ENCODE assay signal across 8 cellular contexts in the genomic region with DNA sequence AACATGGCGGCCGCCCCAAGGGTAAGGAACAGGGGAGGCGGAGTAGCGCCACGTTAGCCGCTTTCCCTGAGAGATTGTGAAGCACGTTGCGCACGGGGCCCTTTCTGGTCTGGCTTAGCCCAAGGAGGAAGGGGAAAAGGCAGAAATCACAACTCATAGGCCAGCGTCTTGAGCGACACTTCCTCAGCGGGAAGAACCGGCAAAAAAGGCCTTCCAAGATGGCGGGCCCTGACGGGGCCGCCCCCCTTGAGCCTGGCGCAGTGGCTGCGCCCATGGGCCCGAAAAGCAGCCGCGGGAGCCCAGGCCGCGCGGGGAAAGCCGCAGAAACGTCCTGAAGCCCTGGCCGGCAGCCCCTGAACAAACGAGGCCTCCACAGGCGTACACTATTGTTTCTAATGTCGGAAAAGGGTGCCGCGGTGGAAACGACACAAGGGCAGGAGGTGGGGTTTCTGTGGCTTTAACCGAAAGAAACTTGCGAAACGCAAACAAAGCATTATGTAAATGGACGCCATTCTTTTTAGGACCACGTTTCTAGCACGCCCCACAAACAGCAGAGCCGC. TPM values are rescaled to one million over a fixed set of nuclear protein-coding genes. Genes with fewer than 3 reads are reported as not detected.
A peak's percentile ranks its signal among the peaks of the same experiment; 100 is the strongest.
DNase-seq lines count a peak whose midpoint lies in the region; ATAC-seq and TF ChIP-seq lines count a peak whose summit lies in the region.

No MANE protein-coding gene starts in this region.

- H3K36me3 Mint-ChIP-seq in CD8-positive, alpha-beta T cell = peaks cover 57% of the 10 kb centered on the region

- POLR2A ChIA-PET in CD8-positive, alpha-beta T cell (lab: Charles Lee) = interaction anchor here (1.0 to 18.5 kb wide), 20 partner anchors 8 to 258 kb away, joined by 3 to 495 read pairs (median 8); a partner anchor contains a TSS

- no peaks in the 10 kb centered on the region for H3K9me3 ChIP-seq in CD8-positive, alpha-beta T cell (ENCODE audit: low read length)
- no peaks in the 10 kb centered on the region for H3K9me3 ChIP-seq in OCI-LY3 (ENCODE audit: insufficient read depth, low read length)
- no peaks in the 10 kb centered on the region for H3K9me3 ChIP-seq in mucosa of rectum (ENCODE audit: control insufficient read depth in 2 of 2, low read length in 2 of 2)

- H3K4me2 ChIP-seq in OCI-LY3 (ENCODE audit: low read length) = peak overlapping the region; percentile 97

- peak overlapping the region; percentile 92 for H3K4me3 ChIP-seq in CD8-positive, alpha-beta T cell (ENCODE audit: low read depth, low read length)
- H3K4me3 ChIP-seq in OCI-LY3 (ENCODE audit: low read length) (peak overlapping the region; percentile 91), mucosa of rectum (ENCODE audit: low read length in 2 of 2) (peak overlapping the region; percentile 79 to 87)

- TF ChIP-seq CTCF in CD8-positive, alpha-beta T cell (IDR thresholded peaks at IDR 0.05) = no peak
- TF ChIP-seq CTCF in OCI-LY3 (IDR thresholded peaks at IDR 0.05; ENCODE audit: low read depth, low read length) = no peak

- peaks cover 63% of the 10 kb centered on the region for H3K4me1 Mint-ChIP-seq in CD8-positive, alpha-beta T cell (ENCODE audit: low read depth)

- peak overlapping the region; percentile 98 for H3K4me3 Mint-ChIP-seq in CD8-positive, alpha-beta T cell

- H3K27ac ChIP-seq in CD8-positive, alpha-beta T cell (ENCODE audit: low read depth, low read length) = peak overlapping the region; percentile 99
- peak overlapping the region; percentile 99 for H3K27ac ChIP-seq in OCI-LY3 (ENCODE audit: low read length)
- H3K27ac ChIP-seq in mucosa of rectum (ENCODE audit: low read depth in 2 of 2, low read length in 2 of 2) = peak overlapping the region; percentile 96 to 100

- peak; percentile 34 for ATAC-seq in CD8-positive, alpha-beta T cell
- ATAC-seq in GM19463 (IDR thresholded peaks at IDR 0.05; ENCODE audit: unreplicated experiment) = peak; percentile 28

- H3K27me3 ChIP-seq in CD8-positive, alpha-beta T cell (ENCODE audit: insufficient read depth, low read length) = no peaks in the 10 kb centered on the region
- H3K27me3 ChIP-seq in OCI-LY3 (ENCODE audit: low read depth, low read length) (no peaks in the 10 kb centered on the region), mucosa of rectum (ENCODE audit: control insufficient read depth in 2 of 2, insufficient read depth in 2 of 2, low read length in 2 of 2) (no peaks in the 10 kb centered on the region)

- peak; percentile 94 for TF ChIP-seq POLR2A in erythroblast (IDR thresholded peaks at IDR 0.05; ENCODE audit: low read length)

- H3K9ac ChIP-seq in OCI-LY3 (ENCODE audit: low read length) (peak overlapping the region; percentile 100), mucosa of rectum (ENCODE audit: low read depth in 1 of 2, low read length in 2 of 2) (peak overlapping the region; percentile 93 to 97)

- H3K79me2 ChIP-seq in OCI-LY3 (ENCODE audit: low read length) = peaks cover 33% of the 10 kb centered on the region

- peaks cover 56% of the 10 kb centered on the region for H3K4me1 ChIP-seq in CD8-positive, alpha-beta T cell (ENCODE audit: insufficient read depth, low read length)
- peaks cover 45% of the 10 kb centered on the region for H3K4me1 ChIP-seq in OCI-LY3 (ENCODE audit: low read length)
- peaks cover 33 to 55% of the 10 kb centered on the region in 2 donors for H3K4me1 ChIP-seq in mucosa of rectum (ENCODE audit: control insufficient read depth in 2 of 2, insufficient read depth in 2 of 2, low read length in 2 of 2)

- peaks cover 4% of the 10 kb centered on the region; the same call in 1 of the 2 replicates for H4K20me1 ChIP-seq in OCI-LY3 (ENCODE audit: insufficient read depth, low read length)

- no peaks in the 10 kb centered on the region for H3K9me3 Mint-ChIP-seq in CD8-positive, alpha-beta T cell

- no peaks in the 10 kb centered on the region for H3K27me3 Mint-ChIP-seq in CD8-positive, alpha-beta T cell (ENCODE audit: low read depth)

- peak overlapping the region; percentile 100 for H3K27ac Mint-ChIP-seq in CD8-positive, alpha-beta T cell

- intact Hi-C loops in CD8-positive, alpha-beta T cell (cut with DNase I, micrococcal nuclease) = loop anchor here (1.0 to 10.0 kb wide), 5 partner anchors 38 to 442 kb away; a partner anchor contains a TSS

- no peak overlapping the region for H2AFZ ChIP-seq in OCI-LY3 (ENCODE audit: low read depth, low read length)

- peak; percentile 54 to 90 (median 71) for DNase-seq in CD8-positive, alpha-beta T cell
- DNase-seq in HS-27A (ENCODE audit: low read depth) = peak; percentile 76
- DNase-seq in activated T-cell treated with anti-CD3 and anti-CD28 coated beads, Interleukin-2, amount 50 U/mL, for 1 hour = peak; percentile 86
- DNase-seq in erythroblast (lab: John Stamatoyannopoulos, UW) = peak; percentile 91 to 93
- DNase-seq in stimulated activated CD8-positive, alpha-beta memory T cell treated with anti-CD3 and anti-CD28 coated beads, Interleukin-4, amount 100 ng/mL, for 48 hours = peak; percentile 84

- peaks cover 8% of the 10 kb centered on the region for H3K36me3 ChIP-seq in CD8-positive, alpha-beta T cell (ENCODE audit: insufficient read depth, low read length)
- peaks cover 36% of the 10 kb centered on the region for H3K36me3 ChIP-seq in OCI-LY3 (replicated peaks; ENCODE audit: low read depth, low read length)
- peaks cover 4 to 12% of the 10 kb centered on the region in 2 donors for H3K36me3 ChIP-seq in mucosa of rectum (ENCODE audit: control insufficient read depth in 2 of 2, insufficient read depth in 2 of 2, low read length in 2 of 2)

- CTCF ChIA-PET in CD8-positive, alpha-beta T cell (lab: Charles Lee) = interaction anchor here (1.1 to 12.5 kb wide), 5 partner anchors 15 to 174 kb away, joined by 5 to 196 read pairs (median 16); a partner anchor contains a TSS

RNA-seq across cellular contexts. Expression of a gene that starts 0.9 kb away (rescaled TPM):
- total RNA-seq in CD8-positive, alpha-beta T cell = 100 to 1,000 TPM; 239 to 255 TPM

Comparison
In these comparisons a context has a peak if more than half of its experiments do, and no peak if none do; other contexts are left out.
1. Peak in every context shown above with its lines: DNase-seq, ATAC-seq, H3K4me3 ChIP-seq and H3K27ac ChIP-seq.